8 cellular contexts compared by ENCODE assay signal in genomic region chr12:62006076-62006732, GRCh38.
DNase-seq lines count a peak whose midpoint lies in the region; ATAC-seq and TF ChIP-seq lines count a peak whose summit lies in the region.

No MANE protein-coding gene starts in this region.

- ATAC-seq in HG02870 (IDR thresholded peaks at IDR 0.05; ENCODE audit: unreplicated experiment): peak; percentile 84
- ATAC-seq in naive thymus-derived CD4-positive, alpha-beta T cell: peak; percentile 47

- no peak overlapping the region for H3K9ac ChIP-seq in NT2/D1 (ENCODE audit: insufficient read length, low read depth)

- no peak overlapping the region for H3K4me3 Mint-ChIP-seq in naive thymus-derived CD4-positive, alpha-beta T cell

- intact Hi-C loops in naive thymus-derived CD4-positive, alpha-beta T cell (cut with micrococcal nuclease): loop anchor here (1.0 to 5.0 kb wide), 4 partner anchors 186 to 1319 kb away; a partner anchor contains a TSS
- intact Hi-C loops in posterior vena cava (cut with DNase I): no loop called here

- no peaks in the 10 kb centered on the region for H3K4me1 ChIP-seq in NT2/D1 (ENCODE audit: insufficient read depth, insufficient read length)
- no peaks in the 10 kb centered on the region for H3K4me1 ChIP-seq in naive thymus-derived CD4-positive, alpha-beta T cell (ENCODE audit: control insufficient read depth in 2 of 2, insufficient read depth in 2 of 2, low read length in 2 of 2)

- CTCF ChIA-PET in naive thymus-derived CD4-positive, alpha-beta T cell (lab: Charles Lee): no interaction called here

- no peaks in the 10 kb centered on the region for H3K4me1 Mint-ChIP-seq in naive thymus-derived CD4-positive, alpha-beta T cell

- H3K27me3 ChIP-seq in NT2/D1 (ENCODE audit: insufficient read depth, insufficient read length): no peaks in the 10 kb centered on the region
- H3K27me3 ChIP-seq in naive thymus-derived CD4-positive, alpha-beta T cell (ENCODE audit: control insufficient read depth in 2 of 2, insufficient read depth in 2 of 2, low read length in 2 of 2): no peaks in the 10 kb centered on the region

- POLR2A ChIA-PET in naive thymus-derived CD4-positive, alpha-beta T cell (lab: Charles Lee): no interaction called here

- H3K27me3 Mint-ChIP-seq in naive thymus-derived CD4-positive, alpha-beta T cell: peaks cover 0 to 5% (median 3%) of the 10 kb centered on the region in 5 donors

- H3K9me3 ChIP-seq in NT2/D1 (ENCODE audit: insufficient read depth, low read length): no peaks in the 10 kb centered on the region; the same call in 1 of the 2 replicates
- no peaks in the 10 kb centered on the region for H3K9me3 ChIP-seq in naive thymus-derived CD4-positive, alpha-beta T cell (ENCODE audit: control insufficient read depth in 2 of 3, low read length in 3 of 3)

- peak; percentile 68 for TF ChIP-seq CTCF in GM12864 (IDR thresholded peaks at IDR 0.05; ENCODE audit: low read depth, low read length, missing control alignments)

- H3K9me3 Mint-ChIP-seq in naive thymus-derived CD4-positive, alpha-beta T cell: peaks cover 0 to 3% (median 0%) of the 10 kb centered on the region in 11 donors

- H3K27ac ChIP-seq in naive thymus-derived CD4-positive, alpha-beta T cell (ENCODE audit: low read depth, low read length): no peak overlapping the region

- no peak overlapping the region for H3K4me3 ChIP-seq in GM12864 (ENCODE audit: low read depth, low read length)
- H3K4me3 ChIP-seq in NT2/D1 (ENCODE audit: insufficient read length, low read depth): no peak overlapping the region
- no peak overlapping the region for H3K4me3 ChIP-seq in naive thymus-derived CD4-positive, alpha-beta T cell (ENCODE audit: low read length)

- H3K36me3 ChIP-seq in NT2/D1 (ENCODE audit: insufficient read depth, insufficient read length, low read length): no peaks in the 10 kb centered on the region
- no peaks in the 10 kb centered on the region for H3K36me3 ChIP-seq in naive thymus-derived CD4-positive, alpha-beta T cell (ENCODE audit: control insufficient read depth in 2 of 3, insufficient read depth in 3 of 3, low read length in 3 of 3)

- no peak overlapping the region for H3K27ac Mint-ChIP-seq in naive thymus-derived CD4-positive, alpha-beta T cell

- DNase-seq in Ammon's horn (ENCODE audit: low spot score) (peak; percentile 59), GM12864 (ENCODE audit: low read depth) (no peak), NT2/D1 (ENCODE audit: low read depth, low spot score) (peak; percentile 39), dermis blood vessel endothelial cell (peak; percentile 59), NCI-H526 treated with DMSO at 0.1 percent for 48 hours (lab: John Stamatoyannopoulos, UW) (no peak), posterior vena cava (ENCODE audit: low spot score) (no peak)
- DNase-seq in naive thymus-derived CD4-positive, alpha-beta T cell: peak in 6 of 9 donors; percentile 2 to 28 (median 10)

- H3K36me3 Mint-ChIP-seq in naive thymus-derived CD4-positive, alpha-beta T cell: no peaks in the 10 kb centered on the region

Comparison
In these comparisons a context has a peak if more than half of its experiments do, and no peak if none do; other contexts are left out.
1. DNase-seq: peak in Ammon's horn (single experiment), NT2/D1 (single experiment), dermis blood vessel endothelial cell (single experiment) and naive thymus-derived CD4-positive, alpha-beta T cell (6 of 9); none in GM12864 (single experiment), NCI-H526 treated with DMSO at 0.1 percent for 48 hours (single experiment) and posterior vena cava (single experiment).
2. intact Hi-C loops: an anchor here in naive thymus-derived CD4-positive, alpha-beta T cell (1.0 to 5.0 kb wide); none called in posterior vena cava.